In the genomic region with DNA sequence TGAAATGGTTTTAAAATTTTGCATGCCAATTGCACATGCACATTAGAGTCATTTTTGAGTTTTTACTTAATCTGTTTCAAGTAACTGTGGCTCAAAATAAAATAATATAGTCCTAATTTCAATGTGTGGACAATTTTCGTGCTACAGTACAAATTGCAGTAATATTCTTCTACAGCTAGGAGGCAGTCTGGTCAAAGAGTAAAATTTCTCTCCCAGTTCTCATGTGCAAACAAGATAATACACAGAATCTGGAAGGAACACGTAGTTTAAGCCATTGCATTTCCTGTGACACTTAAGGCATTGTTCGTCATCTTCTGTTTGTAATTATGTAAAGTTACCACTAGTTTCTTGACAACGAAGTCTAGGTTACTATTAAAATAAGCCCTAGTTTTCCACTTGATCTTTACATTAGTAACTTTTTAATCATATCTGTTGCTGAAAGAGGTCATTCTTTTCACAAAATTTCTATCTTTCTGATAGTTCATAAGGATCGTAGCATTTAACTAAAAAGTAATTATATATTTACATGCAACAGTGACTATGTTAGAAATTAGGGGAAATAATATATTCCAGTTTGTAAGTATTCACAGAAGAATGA, we compare ENCODE assay signal across 8 cellular contexts. TPM values are rescaled to one million over a fixed set of nuclear protein-coding genes. Genes with fewer than 3 reads are reported as not detected.
DNase-seq lines count a peak whose midpoint lies in the region; ATAC-seq and TF ChIP-seq lines count a peak whose summit lies in the region.

No MANE protein-coding gene starts in this region.

- peak; percentile 65 for TF ChIP-seq CTCF in GM12872 (IDR thresholded peaks at IDR 0.05; ENCODE audit: insufficient read depth, low read depth, low read length)
- TF ChIP-seq CTCF in OCI-LY1 (IDR thresholded peaks at IDR 0.05; ENCODE audit: low read length), result peak; percentile 81
- TF ChIP-seq CTCF in colonic mucosa (IDR thresholded peaks at IDR 0.05), result peak; percentile 53

- DNase-seq in colonic mucosa (no peak), midbrain (lab: John Stamatoyannopoulos, UW) (peak; percentile 32), posterior vena cava (ENCODE audit: low spot score) (no peak)
- DNase-seq in activated naive CD4-positive, alpha-beta T cell treated with anti-CD3 and anti-CD28 coated beads, Interleukin-2, amount 50 U/mL, for 16 hours, result no peak

- H3K4me3 ChIP-seq in ACC112 (ENCODE audit: low read depth, low read length) (no peak overlapping the region), OCI-LY1 (ENCODE audit: low read depth, low read length, poor library complexity, severe bottlenecking) (no peak overlapping the region), colonic mucosa (no peak overlapping the region)

- H3K36me3 ChIP-seq in ACC112 (ENCODE audit: insufficient read depth, low read length) (peaks cover 20% of the 10 kb centered on the region), OCI-LY1 (ENCODE audit: insufficient read depth, low read length) (peaks cover 35% of the 10 kb centered on the region), colonic mucosa (no peaks in the 10 kb centered on the region)

- peak overlapping the region; percentile 30; the same call in 1 of the 2 replicates for H3K27ac ChIP-seq in ACC112 (ENCODE audit: low read depth, low read length)
- no peak overlapping the region for H3K27ac ChIP-seq in OCI-LY1 (ENCODE audit: low read depth, low read length, poor library complexity, severe bottlenecking)
- H3K27ac ChIP-seq in colonic mucosa, result no peak overlapping the region

- H3K9ac ChIP-seq in OCI-LY1 (ENCODE audit: low read length) (no peak overlapping the region), colonic mucosa (ENCODE audit: low read depth in 2 of 2, low read length in 2 of 2) (no peak overlapping the region)

- intact Hi-C loops in colonic mucosa (cut with DNase I) (no loop called here), posterior vena cava (cut with DNase I) (loop anchor here in 1 of 2 donors (10.0 kb wide), 1 partner anchor 580 kb away; no protein-coding TSS in a partner anchor)

- H3K27me3 ChIP-seq in ACC112 (ENCODE audit: insufficient read depth, low read length), result no peaks in the 10 kb centered on the region
- no peaks in the 10 kb centered on the region for H3K27me3 ChIP-seq in OCI-LY1 (ENCODE audit: insufficient read depth, low read length)
- no peaks in the 10 kb centered on the region for H3K27me3 ChIP-seq in colonic mucosa

- no peaks in the 10 kb centered on the region for H4K20me1 ChIP-seq in OCI-LY1 (ENCODE audit: insufficient read depth, low read length)

- H3K9me2 ChIP-seq in OCI-LY1 (ENCODE audit: low read depth, low read length), result no peaks in the 10 kb centered on the region

- H2AFZ ChIP-seq in ACC112 (ENCODE audit: low read length, unreplicated experiment) (no peak overlapping the region), OCI-LY1 (ENCODE audit: low read length) (no peak overlapping the region)

- peak; percentile 57 for ATAC-seq in HG03520 (IDR thresholded peaks at IDR 0.05; ENCODE audit: unreplicated experiment)

- no peaks in the 10 kb centered on the region for H3K9me3 ChIP-seq in OCI-LY1 (ENCODE audit: low read length)
- no peaks in the 10 kb centered on the region for H3K9me3 ChIP-seq in colonic mucosa

- no peak overlapping the region for H3K4me2 ChIP-seq in OCI-LY1 (ENCODE audit: low read length)

- no peaks in the 10 kb centered on the region for H3K79me2 ChIP-seq in ACC112 (ENCODE audit: control insufficient read depth, insufficient read depth, low read length, unreplicated experiment)
- no peaks in the 10 kb centered on the region for H3K79me2 ChIP-seq in OCI-LY1 (ENCODE audit: insufficient read depth, low read length)

- no peaks in the 10 kb centered on the region for H3F3A ChIP-seq in OCI-LY1 (ENCODE audit: insufficient read depth, low read length)

- H3K4me1 ChIP-seq in ACC112 (ENCODE audit: control insufficient read depth, insufficient read depth, low read length, unreplicated experiment), result peaks cover 3% of the 10 kb centered on the region
- no peaks in the 10 kb centered on the region for H3K4me1 ChIP-seq in OCI-LY1 (ENCODE audit: insufficient read depth, low read length, severe bottlenecking)
- H3K4me1 ChIP-seq in colonic mucosa, result no peaks in the 10 kb centered on the region

RNA-seq across cellular contexts. Expression of gene ODR4, which starts 28.9 kb away (rescaled TPM):
- total RNA-seq in colonic mucosa (10 to 100 TPM; 17.6 to 21.4 TPM), posterior vena cava (10 to 100 TPM; 16.3 to 16.4 TPM)

RNA-seq across cellular contexts. Expression of gene TPR, which starts 29.5 kb away (rescaled TPM):
- 10 to 100 TPM; 68.1 to 87.0 TPM for total RNA-seq in colonic mucosa
- 10 to 100 TPM; 80.3 to 82.8 TPM for total RNA-seq in posterior vena cava

RNA-seq across cellular contexts. Expression of gene PDC, which starts 56.4 kb away (rescaled TPM):
- total RNA-seq in colonic mucosa (not detected), posterior vena cava (not detected)
